Comparison of ENCODE assay signal across 8 cellular contexts in the genomic region with DNA sequence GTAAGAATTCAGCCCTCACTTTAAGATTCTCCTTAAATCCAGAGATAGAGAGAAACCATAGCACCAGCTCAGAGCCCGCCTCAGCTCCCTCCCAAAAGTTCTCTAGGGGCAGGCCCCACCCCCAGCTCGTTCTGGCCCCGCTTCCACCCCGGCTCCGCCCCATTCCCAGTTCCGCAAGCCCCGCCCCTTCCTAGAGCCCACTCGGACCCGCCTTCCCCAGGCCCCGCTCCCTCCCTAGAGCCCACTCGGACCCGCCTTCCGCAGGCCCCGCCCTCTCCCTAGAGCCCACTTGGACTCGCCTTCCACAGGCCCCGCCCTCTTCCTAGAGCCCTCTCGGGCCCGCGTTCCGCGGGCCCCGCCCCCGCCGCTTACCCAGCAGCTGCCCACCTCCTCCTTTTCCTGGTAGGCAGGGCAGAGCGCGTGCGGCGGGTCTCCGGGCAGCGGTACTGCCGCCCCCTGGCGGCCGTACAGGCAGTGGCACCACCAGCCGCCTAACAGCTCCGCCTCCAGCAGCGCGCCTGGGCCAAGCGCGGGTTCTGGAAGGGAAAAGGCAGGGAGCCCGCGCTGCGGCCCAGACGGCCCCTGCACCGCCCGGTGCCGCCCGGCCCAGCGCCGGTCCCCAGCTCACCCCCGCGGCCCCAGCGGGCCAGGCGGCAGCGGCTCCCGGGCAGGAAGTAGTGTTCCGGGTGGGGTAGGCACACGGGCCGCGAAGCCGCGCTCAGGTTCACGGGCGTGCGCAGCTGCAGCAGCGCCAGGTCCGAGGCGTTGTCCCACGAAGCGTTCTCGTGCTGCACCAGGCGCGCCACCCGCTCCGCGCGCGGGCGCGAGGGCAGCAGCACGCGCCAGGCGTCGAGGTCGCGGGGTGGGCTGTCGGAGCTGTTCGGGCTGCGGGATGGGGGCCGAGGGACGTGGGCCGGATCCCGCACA. TPM values are rescaled to one million over a fixed set of nuclear protein-coding genes. Genes with fewer than 3 reads are reported as not detected.
DNase-seq lines count a peak whose midpoint lies in the region; ATAC-seq and TF ChIP-seq lines count a peak whose summit lies in the region.

No MANE protein-coding gene starts in this region.

- peak; percentile 21 to 52 for TF ChIP-seq POLR2A in Peyer's patch (IDR thresholded peaks at IDR 0.05)

- no peaks in the 10 kb centered on the region for H3K36me3 Mint-ChIP-seq in naive thymus-derived CD4-positive, alpha-beta T cell
- no peaks in the 10 kb centered on the region for H3K36me3 Mint-ChIP-seq in stimulated activated memory B cell treated with anti-CD40 and anti-IgM and Interleukin-4, amounts not matched to agents 10 μg/mL and 1 μg/mL and 100 μg/mL, for 72 hours

- in situ Hi-C loops in GM23248 (cut with MboI): no loop called here

- H3K9ac ChIP-seq in GM23248 (peak overlapping the region; percentile 66), Karpas-422 (ENCODE audit: low read length) (peak overlapping the region; percentile 67)

- H3K27ac ChIP-seq in DOHH2 (ENCODE audit: low read depth, low read length): no peak overlapping the region
- H3K27ac ChIP-seq in GM23248: peak overlapping the region; percentile 83
- no peak overlapping the region for H3K27ac ChIP-seq in Karpas-422 (ENCODE audit: low read length)
- H3K27ac ChIP-seq in Peyer's patch: peak overlapping the region; percentile 77 to 96 (median 88)
- H3K27ac ChIP-seq in naive thymus-derived CD4-positive, alpha-beta T cell (ENCODE audit: low read depth, low read length): peak overlapping the region; percentile 74

- peak overlapping the region; percentile 72 for H3K4me3 ChIP-seq in DOHH2 (ENCODE audit: low read length)
- peak overlapping the region; percentile 75 for H3K4me3 ChIP-seq in GM23248
- H3K4me3 ChIP-seq in Karpas-422 (ENCODE audit: low read length): peak overlapping the region; percentile 65; the same call in 1 of the 2 replicates
- H3K4me3 ChIP-seq in Peyer's patch: peak overlapping the region; percentile 41 to 62 (median 62)
- H3K4me3 ChIP-seq in naive thymus-derived CD4-positive, alpha-beta T cell (ENCODE audit: low read length): peak overlapping the region; percentile 68

- H3K27me3 ChIP-seq in DOHH2 (ENCODE audit: control insufficient read depth, low read length) (no peaks in the 10 kb centered on the region), GM23248 (replicated peaks; ENCODE audit: insufficient read depth) (peaks cover 15% of the 10 kb centered on the region; the same call in 1 of the 2 replicates), Karpas-422 (ENCODE audit: low read length) (no peaks in the 10 kb centered on the region), Peyer's patch (no peaks in the 10 kb centered on the region)
- H3K27me3 ChIP-seq in naive thymus-derived CD4-positive, alpha-beta T cell (ENCODE audit: control insufficient read depth in 2 of 2, insufficient read depth in 2 of 2, low read length in 2 of 2): no peaks in the 10 kb centered on the region

- TF ChIP-seq CTCF in DOHH2 (IDR thresholded peaks at IDR 0.05; ENCODE audit: low read depth, low read length, poor library complexity, severe bottlenecking): peak; percentile 82
- peak; percentile 95 to 100 (median 100) for TF ChIP-seq CTCF in Peyer's patch (IDR thresholded peaks at IDR 0.05)

- H2AFZ ChIP-seq in GM23248 (peak overlapping the region; percentile 89), Karpas-422 (ENCODE audit: low read length) (peak overlapping the region; percentile 99)

- no peaks in the 10 kb centered on the region for H3F3A ChIP-seq in DOHH2 (ENCODE audit: control insufficient read depth, insufficient read depth)
- H3F3A ChIP-seq in GM23248 (ENCODE audit: insufficient read depth): 0 out of 2 replicates have a peak, but pooled peaks cover 9% of the 10 kb centered on the region

- H3K79me2 ChIP-seq in DOHH2 (ENCODE audit: control insufficient read depth, low read length) (no peaks in the 10 kb centered on the region), GM23248 (ENCODE audit: insufficient read depth) (no peaks in the 10 kb centered on the region), Karpas-422 (ENCODE audit: low read length) (no peaks in the 10 kb centered on the region)

- peaks cover 0 to 17% (median 14%) of the 10 kb centered on the region in 7 donors for H3K4me1 Mint-ChIP-seq in naive thymus-derived CD4-positive, alpha-beta T cell
- peaks cover 21% of the 10 kb centered on the region for H3K4me1 Mint-ChIP-seq in stimulated activated memory B cell treated with anti-CD40 and anti-IgM and Interleukin-4, amounts not matched to agents 10 μg/mL and 1 μg/mL and 100 μg/mL, for 72 hours

- H4K20me1 ChIP-seq in DOHH2 (ENCODE audit: control insufficient read depth, insufficient read depth, low read depth, low read length) (no peaks in the 10 kb centered on the region), GM23248 (ENCODE audit: insufficient read depth) (no peaks in the 10 kb centered on the region), Karpas-422 (ENCODE audit: insufficient read depth, low read depth, low read length) (no peaks in the 10 kb centered on the region)

- WGBS in GM23248 (ENCODE audit: low coverage in 1 of 2, low lambda C conversion rate in 2 of 2, missing lambda C conversion rate in 2 of 2), 2 experiments: 1 to 2% methylated on average over 64 to 77 of the region's 92 CpGs

- peak overlapping the region; percentile 73 to 94 (median 84) for H3K27ac Mint-ChIP-seq in naive thymus-derived CD4-positive, alpha-beta T cell
- H3K27ac Mint-ChIP-seq in stimulated activated memory B cell treated with anti-CD40 and anti-IgM and Interleukin-4, amounts not matched to agents 10 μg/mL and 1 μg/mL and 100 μg/mL, for 72 hours: peak overlapping the region; percentile 47

- no peaks in the 10 kb centered on the region for H3K9me2 ChIP-seq in DOHH2 (replicated peaks; ENCODE audit: control insufficient read depth, low read length)
- no peaks in the 10 kb centered on the region for H3K9me2 ChIP-seq in GM23248 (ENCODE audit: insufficient read depth)
- no peaks in the 10 kb centered on the region for H3K9me2 ChIP-seq in Karpas-422 (replicated peaks; ENCODE audit: insufficient read depth, low read length)

- DNase-seq in GM23248 (peak; percentile 100), Karpas-422 (peak; percentile 100), Peyer's patch (peak; percentile 99 to 100 (median 99)), activated T-helper 1 cell treated with Interleukin-2 at 50 U/mL for 16 hours (ENCODE audit: low read depth) (peak; percentile 95), fibroblast of gingiva (ENCODE audit: low read depth) (peak; percentile 98)
- peak; percentile 91 to 98 (median 95) for DNase-seq in naive thymus-derived CD4-positive, alpha-beta T cell

- CTCF ChIA-PET in naive thymus-derived CD4-positive, alpha-beta T cell (lab: Charles Lee): interaction anchor here (0.5 to 3.0 kb wide), 22 partner anchors 10 to 727 kb away, joined by 3 to 27 read pairs (median 4); partner anchors contain the start of genes FUS, HSD3B7, KAT8 and ZNF646

- intact Hi-C loops in naive thymus-derived CD4-positive, alpha-beta T cell (cut with micrococcal nuclease): loop anchor here (1.0 to 2.0 kb wide), 15 partner anchors 25 to 727 kb away; partner anchors contain the start of genes ARMC5 (in 2 of the 2), HSD3B7 (in 2 of the 2), KAT8 (in 2 of the 2) and SETD1A (in 2 of the 2)

- H3K27me3 Mint-ChIP-seq in naive thymus-derived CD4-positive, alpha-beta T cell: peaks cover 0 to 3% (median 0%) of the 10 kb centered on the region in 5 donors
- peaks cover 10% of the 10 kb centered on the region for H3K27me3 Mint-ChIP-seq in stimulated activated memory B cell treated with anti-CD40 and anti-IgM and Interleukin-4, amounts not matched to agents 10 μg/mL and 1 μg/mL and 100 μg/mL, for 72 hours

- H3K4me1 ChIP-seq in DOHH2 (ENCODE audit: control insufficient read depth, low read length): peaks cover 15% of the 10 kb centered on the region
- peaks cover 15% of the 10 kb centered on the region for H3K4me1 ChIP-seq in GM23248 (ENCODE audit: insufficient read depth)
- peaks cover 13% of the 10 kb centered on the region for H3K4me1 ChIP-seq in Karpas-422 (ENCODE audit: low read length)
- H3K4me1 ChIP-seq in Peyer's patch: peaks cover 3 to 35% (median 7%) of the 10 kb centered on the region in 4 donors
- peaks cover 6 to 14% of the 10 kb centered on the region in 2 donors for H3K4me1 ChIP-seq in naive thymus-derived CD4-positive, alpha-beta T cell (ENCODE audit: control insufficient read depth in 2 of 2, insufficient read depth in 2 of 2, low read length in 2 of 2)

- H3K4me2 ChIP-seq in DOHH2 (ENCODE audit: low read length): peak overlapping the region; percentile 85
- peak overlapping the region; percentile 87 for H3K4me2 ChIP-seq in GM23248 (ENCODE audit: unreplicated experiment)
- H3K4me2 ChIP-seq in Karpas-422 (ENCODE audit: low read depth, low read length, poor library complexity, severe bottlenecking): peak overlapping the region; percentile 79

- peak overlapping the region; percentile 61 to 84 (median 72) for H3K4me3 Mint-ChIP-seq in naive thymus-derived CD4-positive, alpha-beta T cell
- H3K4me3 Mint-ChIP-seq in stimulated activated memory B cell treated with anti-CD40 and anti-IgM and Interleukin-4, amounts not matched to agents 10 μg/mL and 1 μg/mL and 100 μg/mL, for 72 hours: peak overlapping the region; percentile 73

- H3K9me3 Mint-ChIP-seq in naive thymus-derived CD4-positive, alpha-beta T cell: peaks cover 0 to 2% (median 0%) of the 10 kb centered on the region in 11 donors
- no peaks in the 10 kb centered on the region for H3K9me3 Mint-ChIP-seq in stimulated activated memory B cell treated with anti-CD40 and anti-IgM and Interleukin-4, amounts not matched to agents 10 μg/mL and 1 μg/mL and 100 μg/mL, for 72 hours

- peak; percentile 95 for ATAC-seq in naive thymus-derived CD4-positive, alpha-beta T cell
- ATAC-seq in stimulated activated memory B cell treated with anti-CD40 and anti-IgM and Interleukin-4, amounts not matched to agents 10 μg/mL and 1 μg/mL and 100 μg/mL, for 72 hours: peak; percentile 96

- POLR2A ChIA-PET in naive thymus-derived CD4-positive, alpha-beta T cell (lab: Charles Lee): interaction anchor here (0.6 to 6.3 kb wide), 27 partner anchors 10 to 727 kb away, joined by 3 to 183 read pairs (median 5); partner anchors contain the start of genes FUS, KAT8, PYCARD and PYDC1

- H3K36me3 ChIP-seq in DOHH2 (ENCODE audit: control insufficient read depth, low read length) (no peaks in the 10 kb centered on the region), GM23248 (ENCODE audit: low read depth) (no peaks in the 10 kb centered on the region), Karpas-422 (ENCODE audit: insufficient read depth, low read length) (no peaks in the 10 kb centered on the region), Peyer's patch (no peaks in the 10 kb centered on the region)
- H3K36me3 ChIP-seq in naive thymus-derived CD4-positive, alpha-beta T cell (ENCODE audit: control insufficient read depth in 2 of 3, insufficient read depth in 3 of 3, low read length in 3 of 3): no peaks in the 10 kb centered on the region

- H3K9me3 ChIP-seq in DOHH2 (ENCODE audit: control insufficient read depth, insufficient read depth, low read length) (no peaks in the 10 kb centered on the region), GM23248 (ENCODE audit: low read depth) (no peaks in the 10 kb centered on the region), Karpas-422 (ENCODE audit: low read length) (no peaks in the 10 kb centered on the region), Peyer's patch (no peaks in the 10 kb centered on the region)
- no peaks in the 10 kb centered on the region for H3K9me3 ChIP-seq in naive thymus-derived CD4-positive, alpha-beta T cell (ENCODE audit: control insufficient read depth in 2 of 3, low read length in 3 of 3)

RNA-seq across cellular contexts. Expression of gene PRSS8, which starts 6.8 kb away (rescaled TPM):
- total RNA-seq in GM23248 (2014; rRNA removed; shearing (Covaris generic)): not detected in 2 replicates
- not detected in 2 replicates for polyA plus RNA-seq in GM23248 (2016; fragmentation: Nextera tagmentation; extraction: Ambion mirVana)
- not detected in 2 replicates for total RNA-seq in Karpas-422 (2014; rRNA removed; shearing (Covaris generic); ENCODE audit: low replicate concordance)
- total RNA-seq in Peyer's patch: 100 to 1,000 TPM in 3 of 4 donors, 10 to 100 TPM in 1; 27.2 to 666 (median 549) TPM
- total RNA-seq in naive thymus-derived CD4-positive, alpha-beta T cell: not detected
- polyA plus RNA-seq in naive thymus-derived CD4-positive, alpha-beta T cell: not detected

RNA-seq across cellular contexts. Expression of gene PRSS36, which starts 7.5 kb away (rescaled TPM):
- total RNA-seq in GM23248 (2014; rRNA removed; shearing (Covaris generic)): 0.13 TPM in 1 of 2 replicates, not detected in the other
- 0.19 and 2.2 TPM in 2 replicates for polyA plus RNA-seq in GM23248 (2016; fragmentation: Nextera tagmentation; extraction: Ambion mirVana)
- not detected in 2 replicates for total RNA-seq in Karpas-422 (2014; rRNA removed; shearing (Covaris generic); ENCODE audit: low replicate concordance)
- 10 to 100 TPM in 3 of 4 donors, not detected in 1; 26.1 to 31.3 (median 28.2) TPM for total RNA-seq in Peyer's patch
- total RNA-seq in naive thymus-derived CD4-positive, alpha-beta T cell: 1 to 10 TPM in 2 of 5 experiments, under 1 TPM in 3; 0.13 to 2.9 (median 0.69) TPM
- 1 to 10 TPM; 1.2 to 1.3 TPM for polyA plus RNA-seq in naive thymus-derived CD4-positive, alpha-beta T cell

RNA-seq across cellular contexts. Expression of gene KAT8, which starts 24.9 kb away (rescaled TPM):
- 27.8 and 50.9 TPM in 2 replicates for total RNA-seq in GM23248 (2014; rRNA removed; shearing (Covaris generic))
- polyA plus RNA-seq in GM23248 (2016; fragmentation: Nextera tagmentation; extraction: Ambion mirVana): 18.4 and 19.3 TPM in 2 replicates
- total RNA-seq in Karpas-422 (2014; rRNA removed; shearing (Covaris generic); ENCODE audit: low replicate concordance): 37.2 and 42.7 TPM in 2 replicates
- total RNA-seq in Peyer's patch: 10 to 100 TPM; 41.5 to 89.4 (median 70.0) TPM
- 100 to 1,000 TPM in 4 of 5 experiments, 10 to 100 TPM in 1; 63.0 to 134 (median 112) TPM for total RNA-seq in naive thymus-derived CD4-positive, alpha-beta T cell
- 100 to 1,000 TPM in 1 of 2 donors, 10 to 100 TPM in 1; 76.3 to 106 TPM for polyA plus RNA-seq in naive thymus-derived CD4-positive, alpha-beta T cell

RNA-seq across cellular contexts. Expression of gene BCKDK, which starts 34.2 kb away (rescaled TPM):
- total RNA-seq in GM23248 (2014; rRNA removed; shearing (Covaris generic)): 42.1 and 71.4 TPM in 2 replicates
- 108 and 114 TPM in 2 replicates for polyA plus RNA-seq in GM23248 (2016; fragmentation: Nextera tagmentation; extraction: Ambion mirVana)
- total RNA-seq in Karpas-422 (2014; rRNA removed; shearing (Covaris generic); ENCODE audit: low replicate concordance): 28.4 and 37.5 TPM in 2 replicates
- 10 to 100 TPM; 30.5 to 71.4 (median 41.8) TPM for total RNA-seq in Peyer's patch
- total RNA-seq in naive thymus-derived CD4-positive, alpha-beta T cell: 10 to 100 TPM; 10.3 to 30.8 (median 20.8) TPM
- 10 to 100 TPM; 21.0 to 36.0 TPM for polyA plus RNA-seq in naive thymus-derived CD4-positive, alpha-beta T cell

RNA-seq across cellular contexts. Expression of gene FUS, which starts 37.6 kb away (rescaled TPM):
- 22.5 and 28.3 TPM in 2 replicates for total RNA-seq in GM23248 (2014; rRNA removed; shearing (Covaris generic))
- polyA plus RNA-seq in GM23248 (2016; fragmentation: Nextera tagmentation; extraction: Ambion mirVana): 154 and 166 TPM in 2 replicates
- total RNA-seq in Karpas-422 (2014; rRNA removed; shearing (Covaris generic); ENCODE audit: low replicate concordance): 51.4 and 61.7 TPM in 2 replicates
- 100 to 1,000 TPM in 2 of 4 donors, 10 to 100 TPM in 2; 69.7 to 173 (median 121) TPM for total RNA-seq in Peyer's patch
- 100 to 1,000 TPM; 597 to 956 (median 714) TPM for total RNA-seq in naive thymus-derived CD4-positive, alpha-beta T cell
- polyA plus RNA-seq in naive thymus-derived CD4-positive, alpha-beta T cell: 100 to 1,000 TPM; 177 to 194 TPM

Comparison
In these comparisons a context has a peak if more than half of its experiments do, and no peak if none do; other contexts are left out.
1. H3K27ac ChIP-seq: peak in GM23248 (single experiment), Peyer's patch (4 of 4) and naive thymus-derived CD4-positive, alpha-beta T cell (single experiment); none in DOHH2 (single experiment) and Karpas-422 (single experiment).
2. RNA of gene PRSS8, which starts 6.8 kb away (total RNA-seq): 27.2 to 666 TPM in Peyer's patch; not detected in GM23248, not detected in Karpas-422 and not detected in naive thymus-derived CD4-positive, alpha-beta T cell; every median in the first group is over 10 times any median in the second.
3. Peak in every context shown above with its lines, with median percentiles within 50 percentile points of each other: H3K4me2 ChIP-seq, H3K4me3 ChIP-seq and DNase-seq.